8 cellular contexts compared by ENCODE assay signal in genomic region chr14:36319899-36320209, GRCh38. TPM values are rescaled to one million over a fixed set of nuclear protein-coding genes. Genes with fewer than 3 reads are reported as not detected.
DNase-seq lines count a peak whose midpoint lies in the region; TF ChIP-seq lines count a peak whose summit lies in the region.

No MANE protein-coding gene starts in this region.

- H2AFZ ChIP-seq in osteoblast (ENCODE audit: low read length), result peak overlapping the region; percentile 98

- no peaks in the 10 kb centered on the region for H3K9me3 Mint-ChIP-seq in endodermal cell

- no peak for TF ChIP-seq CTCF in DOHH2 (IDR thresholded peaks at IDR 0.05; ENCODE audit: low read depth, low read length, poor library complexity, severe bottlenecking)
- no peak for TF ChIP-seq CTCF in endodermal cell (conservative IDR thresholded peaks at IDR 0.05)
- TF ChIP-seq CTCF in osteoblast (IDR thresholded peaks at IDR 0.05; ENCODE audit: extremely low read depth, low read depth, low read length), result no peak
- no peak for TF ChIP-seq CTCF in GM13977 (IDR thresholded peaks at IDR 0.05; ENCODE audit: extremely low read depth, insufficient read depth, missing control alignments)

- peak overlapping the region; percentile 85 for H3K4me2 ChIP-seq in DOHH2 (ENCODE audit: low read length)
- H3K4me2 ChIP-seq in osteoblast (ENCODE audit: insufficient read depth, low read length), result peak overlapping the region; percentile 99

- H3K9ac ChIP-seq in endodermal cell (ENCODE audit: extremely low read depth, low read length, poor library complexity, severe bottlenecking), result peak overlapping the region; percentile 90

- H3K27me3 ChIP-seq in DOHH2 (ENCODE audit: control insufficient read depth, low read length) (peaks cover 13% of the 10 kb centered on the region), endodermal cell (ENCODE audit: control insufficient read depth, insufficient read depth, low read length, poor library complexity, severe bottlenecking) (peaks cover 7% of the 10 kb centered on the region), osteoblast (ENCODE audit: insufficient read depth, low read length) (peaks cover 12% of the 10 kb centered on the region)

- H3K9me3 ChIP-seq in DOHH2 (ENCODE audit: control insufficient read depth, insufficient read depth, low read length) (no peaks in the 10 kb centered on the region), endodermal cell (ENCODE audit: control insufficient read depth, low read length) (no peaks in the 10 kb centered on the region), osteoblast (ENCODE audit: low read depth, low read length) (no peaks in the 10 kb centered on the region)

- peaks cover 9% of the 10 kb centered on the region for H3K36me3 ChIP-seq in DOHH2 (ENCODE audit: control insufficient read depth, low read length)
- no peaks in the 10 kb centered on the region for H3K36me3 ChIP-seq in endodermal cell (ENCODE audit: control insufficient read depth, insufficient read depth, low read length)
- no peaks in the 10 kb centered on the region for H3K36me3 ChIP-seq in osteoblast (ENCODE audit: insufficient read depth, low read length)

- no peaks in the 10 kb centered on the region for H4K20me1 ChIP-seq in DOHH2 (ENCODE audit: control insufficient read depth, insufficient read depth, low read depth, low read length)
- H4K20me1 ChIP-seq in osteoblast (ENCODE audit: insufficient read depth, low read length), result peaks cover 17% of the 10 kb centered on the region

- H3K27ac Mint-ChIP-seq in endodermal cell, result peak overlapping the region; percentile 96

- H3K4me3 Mint-ChIP-seq in endodermal cell, result peak overlapping the region; percentile 86

- no peaks in the 10 kb centered on the region for H3K9me2 ChIP-seq in DOHH2 (replicated peaks; ENCODE audit: control insufficient read depth, low read length)

- H3K36me3 Mint-ChIP-seq in endodermal cell (ENCODE audit: low read depth), result no peaks in the 10 kb centered on the region

- peak overlapping the region; percentile 97 for H3K4me3 ChIP-seq in DOHH2 (ENCODE audit: low read length)
- peak overlapping the region; percentile 97 for H3K4me3 ChIP-seq in endodermal cell (ENCODE audit: low read length)
- H3K4me3 ChIP-seq in osteoblast (ENCODE audit: insufficient read depth, low read length), result peak overlapping the region; percentile 97

- peak overlapping the region; percentile 24; the same call in 1 of the 2 replicates for H3K27ac ChIP-seq in DOHH2 (ENCODE audit: low read depth, low read length)
- H3K27ac ChIP-seq in endodermal cell (ENCODE audit: low read depth, low read length), result peak overlapping the region; percentile 77
- peak overlapping the region; percentile 87 for H3K27ac ChIP-seq in osteoblast (ENCODE audit: low read depth, low read length)

- H3K4me1 Mint-ChIP-seq in endodermal cell, result peaks cover 26% of the 10 kb centered on the region

- H3F3A ChIP-seq in DOHH2 (ENCODE audit: control insufficient read depth, insufficient read depth), result no peaks in the 10 kb centered on the region; the same call in 1 of the 2 replicates

- DNase-seq in NCI-H748 (lab: John Stamatoyannopoulos, UW; ENCODE audit: unreplicated experiment) (peak; percentile 81), endodermal cell (no peak), osteoblast (ENCODE audit: insufficient read length, low spot score, missing footprints) (no peak), dermis blood vessel endothelial cell (no peak), NCI-H82 treated with DMSO at 0.1 percent for 48 hours (lab: John Stamatoyannopoulos, UW; ENCODE audit: unreplicated experiment) (no peak), GM13977 (ENCODE audit: low spot score) (no peak), SKM-1 treated with dmso at 0.1 percent for 144 hours (lab: John Stamatoyannopoulos, UW; ENCODE audit: unreplicated experiment) (no peak)

- in situ Hi-C loops in GM13977 (cut with MboI; ENCODE audit: low pct_unique_long_range_greater_than_20kb, low sequenced_read_pairs, unreplicated experiment), result no loop called here

- WGBS in endodermal cell (ENCODE audit: insufficient coverage in 1 of 2, insufficient read length in 1 of 2), 2 experiments, result 0 to 1% methylated on average over 2 to 11 of the region's 11 CpGs

- H3K4me1 ChIP-seq in DOHH2 (ENCODE audit: control insufficient read depth, low read length), result peaks cover 15% of the 10 kb centered on the region
- peaks cover 6% of the 10 kb centered on the region for H3K4me1 ChIP-seq in endodermal cell (ENCODE audit: control insufficient read depth, insufficient read depth, low read length)
- peaks cover 27% of the 10 kb centered on the region for H3K4me1 ChIP-seq in osteoblast (ENCODE audit: insufficient read depth, low read length)

- H3K79me2 ChIP-seq in DOHH2 (ENCODE audit: control insufficient read depth, low read length) (peaks cover 52% of the 10 kb centered on the region), osteoblast (ENCODE audit: insufficient read depth, low read length) (peaks cover 52% of the 10 kb centered on the region)

- peaks cover 20% of the 10 kb centered on the region for H3K27me3 Mint-ChIP-seq in endodermal cell (ENCODE audit: insufficient read depth)

RNA-seq across cellular contexts. Expression of gene MBIP, which starts 0.6 kb away (rescaled TPM):
- total RNA-seq in endodermal cell (10 to 100 TPM; 35.5 TPM), osteoblast (17.4 and 20.9 TPM in 2 replicates), dermis blood vessel endothelial cell (5.8 and 8.3 TPM in 2 replicates)
- polyA plus RNA-seq in endodermal cell (2013, experiment 1 of 2), result 37.7 TPM
- polyA plus RNA-seq in endodermal cell (2013, experiment 2 of 2), result 37.7 TPM

Comparison
In these comparisons a context has a peak if more than half of its experiments do, and no peak if none do; other contexts are left out.
1. H3K27ac ChIP-seq: peak in every context shown above with its lines; median percentile 87 in osteoblast; 77 in endodermal cell; 24 in DOHH2.